ENCODE assay signal across 1 cellular context in the genomic region with DNA sequence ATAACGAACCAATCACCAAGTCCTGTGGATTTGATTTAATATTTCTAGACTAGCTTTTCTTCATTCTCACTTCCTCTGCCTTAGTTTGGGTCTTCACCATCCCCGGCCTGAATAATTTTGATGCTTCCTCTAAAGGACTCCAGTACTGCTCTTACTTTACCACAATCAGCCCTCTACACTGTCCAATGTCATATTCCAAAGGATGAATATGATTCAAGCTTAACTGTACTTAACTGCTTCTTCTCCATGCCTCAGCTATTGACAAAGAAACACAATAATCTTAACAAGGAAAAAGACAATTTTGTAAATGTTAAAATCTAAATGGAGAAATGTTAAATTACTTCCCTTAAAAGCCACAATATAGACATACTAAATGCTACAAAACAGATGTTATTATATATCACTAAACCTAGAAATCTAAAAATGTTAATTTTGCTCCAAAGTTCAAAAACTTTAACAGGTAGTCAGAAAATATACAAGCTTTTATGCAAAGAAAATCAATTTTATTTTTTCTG.
TF ChIP-seq lines count a peak whose summit lies in the region.

No MANE protein-coding gene starts in this region.

TF ChIP-seq in HepG2, 621 proteins besides CTCF, POLR2A, EP300 and RAD21 (continued from another document):
- TF ChIP-seq, protein P1, sequence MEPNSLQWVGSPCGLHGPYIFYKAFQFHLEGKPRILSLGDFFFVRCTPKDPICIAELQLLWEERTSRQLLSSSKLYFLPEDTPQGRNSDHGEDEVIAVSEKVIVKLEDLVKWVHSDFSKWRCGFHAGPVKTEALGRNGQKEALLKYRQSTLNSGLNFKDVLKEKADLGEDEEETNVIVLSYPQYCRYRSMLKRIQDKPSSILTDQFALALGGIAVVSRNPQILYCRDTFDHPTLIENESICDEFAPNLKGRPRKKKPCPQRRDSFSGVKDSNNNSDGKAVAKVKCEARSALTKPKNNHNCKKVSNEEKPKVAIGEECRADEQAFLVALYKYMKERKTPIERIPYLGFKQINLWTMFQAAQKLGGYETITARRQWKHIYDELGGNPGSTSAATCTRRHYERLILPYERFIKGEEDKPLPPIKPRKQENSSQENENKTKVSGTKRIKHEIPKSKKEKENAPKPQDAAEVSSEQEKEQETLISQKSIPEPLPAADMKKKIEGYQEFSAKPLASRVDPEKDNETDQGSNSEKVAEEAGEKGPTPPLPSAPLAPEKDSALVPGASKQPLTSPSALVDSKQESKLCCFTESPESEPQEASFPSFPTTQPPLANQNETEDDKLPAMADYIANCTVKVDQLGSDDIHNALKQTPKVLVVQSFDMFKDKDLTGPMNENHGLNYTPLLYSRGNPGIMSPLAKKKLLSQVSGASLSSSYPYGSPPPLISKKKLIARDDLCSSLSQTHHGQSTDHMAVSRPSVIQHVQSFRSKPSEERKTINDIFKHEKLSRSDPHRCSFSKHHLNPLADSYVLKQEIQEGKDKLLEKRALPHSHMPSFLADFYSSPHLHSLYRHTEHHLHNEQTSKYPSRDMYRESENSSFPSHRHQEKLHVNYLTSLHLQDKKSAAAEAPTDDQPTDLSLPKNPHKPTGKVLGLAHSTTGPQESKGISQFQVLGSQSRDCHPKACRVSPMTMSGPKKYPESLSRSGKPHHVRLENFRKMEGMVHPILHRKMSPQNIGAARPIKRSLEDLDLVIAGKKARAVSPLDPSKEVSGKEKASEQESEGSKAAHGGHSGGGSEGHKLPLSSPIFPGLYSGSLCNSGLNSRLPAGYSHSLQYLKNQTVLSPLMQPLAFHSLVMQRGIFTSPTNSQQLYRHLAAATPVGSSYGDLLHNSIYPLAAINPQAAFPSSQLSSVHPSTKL (CRISPR knock-in tag; IDR thresholded peaks at IDR 0.05): no peak
- TF ChIP-seq ARNT2 (CRISPR knock-in tag; IDR thresholded peaks at IDR 0.05; ENCODE audit: low read depth) (0 out of 2 replicates have a peak, but pooled peaks have one; percentile 38), ZNF230 (CRISPR knock-in tag; IDR thresholded peaks at IDR 0.05) (no peak), POGZ (CRISPR knock-in tag; IDR thresholded peaks at IDR 0.05) (no peak), GABPB1 (CRISPR knock-in tag; IDR thresholded peaks at IDR 0.05) (no peak), ZNF256 (CRISPR knock-in tag; conservative IDR thresholded peaks at IDR 0.05) (no peak), KLF13 (CRISPR knock-in tag; IDR thresholded peaks at IDR 0.05) (no peak), KLF12 (CRISPR knock-in tag; IDR thresholded peaks at IDR 0.05; ENCODE audit: borderline replicate concordance) (peak; percentile 68; the same call in 1 of the 2 replicates), ZNF678 (CRISPR knock-in tag; IDR thresholded peaks at IDR 0.05) (no peak), SP5 (CRISPR knock-in tag; IDR thresholded peaks at IDR 0.05; ENCODE audit: borderline replicate concordance, low read depth) (no peak), ZNF713 (CRISPR knock-in tag; IDR thresholded peaks at IDR 0.05) (no peak), ZNF652 (CRISPR knock-in tag; IDR thresholded peaks at IDR 0.05; ENCODE audit: borderline replicate concordance, low read depth) (0 out of 2 replicates have a peak, but pooled peaks have one; percentile 15), TOE1 (CRISPR knock-in tag; IDR thresholded peaks at IDR 0.05) (no peak), ZSCAN31 (CRISPR knock-in tag; IDR thresholded peaks at IDR 0.05; ENCODE audit: low read depth) (no peak), ZMAT3 (CRISPR knock-in tag; conservative IDR thresholded peaks at IDR 0.05) (no peak), STAT5B (CRISPR knock-in tag; IDR thresholded peaks at IDR 0.05) (no peak), ETV5 (CRISPR knock-in tag; IDR thresholded peaks at IDR 0.05; ENCODE audit: borderline replicate concordance) (no peak), FOXP1 (IDR thresholded peaks at IDR 0.05) (no peak), FOXP1 (CRISPR knock-in tag; IDR thresholded peaks at IDR 0.05) (no peak), ZNF136 (CRISPR knock-in tag; IDR thresholded peaks at IDR 0.05; ENCODE audit: low read depth) (no peak), REL (CRISPR knock-in tag; conservative IDR thresholded peaks at IDR 0.05) (no peak), RFX5 (IDR thresholded peaks at IDR 0.05; ENCODE audit: low read depth, low read length) (no peak)
- TF ChIP-seq, protein P2, sequence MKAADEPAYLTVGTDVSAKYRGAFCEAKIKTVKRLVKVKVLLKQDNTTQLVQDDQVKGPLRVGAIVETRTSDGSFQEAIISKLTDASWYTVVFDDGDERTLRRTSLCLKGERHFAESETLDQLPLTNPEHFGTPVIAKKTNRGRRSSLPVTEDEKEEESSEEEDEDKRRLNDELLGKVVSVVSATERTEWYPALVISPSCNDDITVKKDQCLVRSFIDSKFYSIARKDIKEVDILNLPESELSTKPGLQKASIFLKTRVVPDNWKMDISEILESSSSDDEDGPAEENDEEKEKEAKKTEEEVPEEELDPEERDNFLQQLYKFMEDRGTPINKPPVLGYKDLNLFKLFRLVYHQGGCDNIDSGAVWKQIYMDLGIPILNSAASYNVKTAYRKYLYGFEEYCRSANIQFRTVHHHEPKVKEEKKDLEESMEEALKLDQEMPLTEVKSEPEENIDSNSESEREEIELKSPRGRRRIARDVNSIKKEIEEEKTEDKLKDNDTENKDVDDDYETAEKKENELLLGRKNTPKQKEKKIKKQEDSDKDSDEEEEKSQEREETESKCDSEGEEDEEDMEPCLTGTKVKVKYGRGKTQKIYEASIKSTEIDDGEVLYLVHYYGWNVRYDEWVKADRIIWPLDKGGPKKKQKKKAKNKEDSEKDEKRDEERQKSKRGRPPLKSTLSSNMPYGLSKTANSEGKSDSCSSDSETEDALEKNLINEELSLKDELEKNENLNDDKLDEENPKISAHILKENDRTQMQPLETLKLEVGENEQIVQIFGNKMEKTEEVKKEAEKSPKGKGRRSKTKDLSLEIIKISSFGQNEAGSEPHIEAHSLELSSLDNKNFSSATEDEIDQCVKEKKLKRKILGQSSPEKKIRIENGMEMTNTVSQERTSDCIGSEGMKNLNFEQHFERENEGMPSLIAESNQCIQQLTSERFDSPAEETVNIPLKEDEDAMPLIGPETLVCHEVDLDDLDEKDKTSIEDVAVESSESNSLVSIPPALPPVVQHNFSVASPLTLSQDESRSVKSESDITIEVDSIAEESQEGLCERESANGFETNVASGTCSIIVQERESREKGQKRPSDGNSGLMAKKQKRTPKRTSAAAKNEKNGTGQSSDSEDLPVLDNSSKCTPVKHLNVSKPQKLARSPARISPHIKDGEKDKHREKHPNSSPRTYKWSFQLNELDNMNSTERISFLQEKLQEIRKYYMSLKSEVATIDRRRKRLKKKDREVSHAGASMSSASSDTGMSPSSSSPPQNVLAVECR (CRISPR knock-in tag; IDR thresholded peaks at IDR 0.05; ENCODE audit: borderline replicate concordance): no peak
- TF ChIP-seq, protein P3, sequence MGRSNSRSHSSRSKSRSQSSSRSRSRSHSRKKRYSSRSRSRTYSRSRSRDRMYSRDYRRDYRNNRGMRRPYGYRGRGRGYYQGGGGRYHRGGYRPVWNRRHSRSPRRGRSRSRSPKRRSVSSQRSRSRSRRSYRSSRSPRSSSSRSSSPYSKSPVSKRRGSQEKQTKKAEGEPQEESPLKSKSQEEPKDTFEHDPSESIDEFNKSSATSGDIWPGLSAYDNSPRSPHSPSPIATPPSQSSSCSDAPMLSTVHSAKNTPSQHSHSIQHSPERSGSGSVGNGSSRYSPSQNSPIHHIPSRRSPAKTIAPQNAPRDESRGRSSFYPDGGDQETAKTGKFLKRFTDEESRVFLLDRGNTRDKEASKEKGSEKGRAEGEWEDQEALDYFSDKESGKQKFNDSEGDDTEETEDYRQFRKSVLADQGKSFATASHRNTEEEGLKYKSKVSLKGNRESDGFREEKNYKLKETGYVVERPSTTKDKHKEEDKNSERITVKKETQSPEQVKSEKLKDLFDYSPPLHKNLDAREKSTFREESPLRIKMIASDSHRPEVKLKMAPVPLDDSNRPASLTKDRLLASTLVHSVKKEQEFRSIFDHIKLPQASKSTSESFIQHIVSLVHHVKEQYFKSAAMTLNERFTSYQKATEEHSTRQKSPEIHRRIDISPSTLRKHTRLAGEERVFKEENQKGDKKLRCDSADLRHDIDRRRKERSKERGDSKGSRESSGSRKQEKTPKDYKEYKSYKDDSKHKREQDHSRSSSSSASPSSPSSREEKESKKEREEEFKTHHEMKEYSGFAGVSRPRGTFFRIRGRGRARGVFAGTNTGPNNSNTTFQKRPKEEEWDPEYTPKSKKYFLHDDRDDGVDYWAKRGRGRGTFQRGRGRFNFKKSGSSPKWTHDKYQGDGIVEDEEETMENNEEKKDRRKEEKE (IDR thresholded peaks at IDR 0.05): no peak
- TF ChIP-seq, protein P4, sequence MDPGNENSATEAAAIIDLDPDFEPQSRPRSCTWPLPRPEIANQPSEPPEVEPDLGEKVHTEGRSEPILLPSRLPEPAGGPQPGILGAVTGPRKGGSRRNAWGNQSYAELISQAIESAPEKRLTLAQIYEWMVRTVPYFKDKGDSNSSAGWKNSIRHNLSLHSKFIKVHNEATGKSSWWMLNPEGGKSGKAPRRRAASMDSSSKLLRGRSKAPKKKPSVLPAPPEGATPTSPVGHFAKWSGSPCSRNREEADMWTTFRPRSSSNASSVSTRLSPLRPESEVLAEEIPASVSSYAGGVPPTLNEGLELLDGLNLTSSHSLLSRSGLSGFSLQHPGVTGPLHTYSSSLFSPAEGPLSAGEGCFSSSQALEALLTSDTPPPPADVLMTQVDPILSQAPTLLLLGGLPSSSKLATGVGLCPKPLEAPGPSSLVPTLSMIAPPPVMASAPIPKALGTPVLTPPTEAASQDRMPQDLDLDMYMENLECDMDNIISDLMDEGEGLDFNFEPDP (CRISPR knock-in tag; conservative IDR thresholded peaks at IDR 0.05): no peak
- TF ChIP-seq, protein P5, sequence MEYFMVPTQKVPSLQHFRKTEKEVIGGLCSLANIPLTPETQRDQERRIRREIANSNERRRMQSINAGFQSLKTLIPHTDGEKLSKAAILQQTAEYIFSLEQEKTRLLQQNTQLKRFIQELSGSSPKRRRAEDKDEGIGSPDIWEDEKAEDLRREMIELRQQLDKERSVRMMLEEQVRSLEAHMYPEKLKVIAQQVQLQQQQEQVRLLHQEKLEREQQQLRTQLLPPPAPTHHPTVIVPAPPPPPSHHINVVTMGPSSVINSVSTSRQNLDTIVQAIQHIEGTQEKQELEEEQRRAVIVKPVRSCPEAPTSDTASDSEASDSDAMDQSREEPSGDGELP (IDR thresholded peaks at IDR 0.05; ENCODE audit: borderline replicate concordance, low read depth): no peak
- TF ChIP-seq, protein P6, sequence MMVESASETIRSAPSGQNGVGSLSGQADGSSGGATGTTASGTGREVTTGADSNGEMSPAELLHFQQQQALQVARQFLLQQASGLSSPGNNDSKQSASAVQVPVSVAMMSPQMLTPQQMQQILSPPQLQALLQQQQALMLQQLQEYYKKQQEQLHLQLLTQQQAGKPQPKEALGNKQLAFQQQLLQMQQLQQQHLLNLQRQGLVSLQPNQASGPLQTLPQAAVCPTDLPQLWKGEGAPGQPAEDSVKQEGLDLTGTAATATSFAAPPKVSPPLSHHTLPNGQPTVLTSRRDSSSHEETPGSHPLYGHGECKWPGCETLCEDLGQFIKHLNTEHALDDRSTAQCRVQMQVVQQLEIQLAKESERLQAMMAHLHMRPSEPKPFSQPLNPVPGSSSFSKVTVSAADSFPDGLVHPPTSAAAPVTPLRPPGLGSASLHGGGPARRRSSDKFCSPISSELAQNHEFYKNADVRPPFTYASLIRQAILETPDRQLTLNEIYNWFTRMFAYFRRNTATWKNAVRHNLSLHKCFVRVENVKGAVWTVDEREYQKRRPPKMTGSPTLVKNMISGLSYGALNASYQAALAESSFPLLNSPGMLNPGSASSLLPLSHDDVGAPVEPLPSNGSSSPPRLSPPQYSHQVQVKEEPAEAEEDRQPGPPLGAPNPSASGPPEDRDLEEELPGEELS (CRISPR knock-in tag; IDR thresholded peaks at IDR 0.05): no peak
- TF ChIP-seq, protein P7, sequence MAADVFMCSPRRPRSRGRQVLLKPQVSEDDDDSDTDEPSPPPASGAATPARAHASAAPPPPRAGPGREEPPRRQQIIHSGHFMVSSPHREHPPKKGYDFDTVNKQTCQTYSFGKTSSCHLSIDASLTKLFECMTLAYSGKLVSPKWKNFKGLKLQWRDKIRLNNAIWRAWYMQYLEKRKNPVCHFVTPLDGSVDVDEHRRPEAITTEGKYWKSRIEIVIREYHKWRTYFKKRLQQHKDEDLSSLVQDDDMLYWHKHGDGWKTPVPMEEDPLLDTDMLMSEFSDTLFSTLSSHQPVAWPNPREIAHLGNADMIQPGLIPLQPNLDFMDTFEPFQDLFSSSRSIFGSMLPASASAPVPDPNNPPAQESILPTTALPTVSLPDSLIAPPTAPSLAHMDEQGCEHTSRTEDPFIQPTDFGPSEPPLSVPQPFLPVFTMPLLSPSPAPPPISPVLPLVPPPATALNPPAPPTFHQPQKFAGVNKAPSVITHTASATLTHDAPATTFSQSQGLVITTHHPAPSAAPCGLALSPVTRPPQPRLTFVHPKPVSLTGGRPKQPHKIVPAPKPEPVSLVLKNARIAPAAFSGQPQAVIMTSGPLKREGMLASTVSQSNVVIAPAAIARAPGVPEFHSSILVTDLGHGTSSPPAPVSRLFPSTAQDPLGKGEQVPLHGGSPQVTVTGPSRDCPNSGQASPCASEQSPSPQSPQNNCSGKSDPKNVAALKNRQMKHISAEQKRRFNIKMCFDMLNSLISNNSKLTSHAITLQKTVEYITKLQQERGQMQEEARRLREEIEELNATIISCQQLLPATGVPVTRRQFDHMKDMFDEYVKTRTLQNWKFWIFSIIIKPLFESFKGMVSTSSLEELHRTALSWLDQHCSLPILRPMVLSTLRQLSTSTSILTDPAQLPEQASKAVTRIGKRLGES (CRISPR knock-in tag; IDR thresholded peaks at IDR 0.05; ENCODE audit: borderline replicate concordance): 0 out of 2 replicates have a peak, but pooled peaks have one; percentile 14
